In genomic region chr15:84735480-84736061, GRCh38 we compare ENCODE assay signal across 8 cellular contexts. TPM values are rescaled to one million over a fixed set of nuclear protein-coding genes. Genes with fewer than 3 reads are reported as not detected.
A peak's percentile ranks its signal among the peaks of the same experiment; 100 is the strongest.
DNase-seq lines count a peak whose midpoint lies in the region; ATAC-seq and TF ChIP-seq lines count a peak whose summit lies in the region.
"Not testable (repeated sequence)": the region's sequence is repeated elsewhere in the genome, so short reads cannot be mapped to it uniquely, and the experiment has no call there.

No MANE protein-coding gene starts in this region.

- not testable (repeated sequence) for H3K27me3 ChIP-seq in spleen (replicated peaks in 1 of 7)

- 48 to 64% (median 55%) methylated on average over 9 of the region's 9 CpGs for WGBS in spleen, 5 donors

- H3K27me3 Mint-ChIP-seq in Calu3 (ENCODE audit: unreplicated experiment); activated CD4-positive, alpha-beta T cell treated with anti-CD3 and anti-CD28 coated beads, Interleukin-2, amount 10 ng/mL, durations not matched to agents 24 days and 14 days; central memory CD8-positive, alpha-beta T cell: not testable (repeated sequence)

- TF ChIP-seq POLR2A in spleen (IDR thresholded peaks at IDR 0.05): not testable (repeated sequence)

- BruUV-seq in Calu3 (replicated peaks; lab: Mats Ljungman, UMichigan): not testable (repeated sequence)

- peak overlapping the region; percentile 45 for H3K4me3 Mint-ChIP-seq in Calu3 (ENCODE audit: low read depth, unreplicated experiment)
- H3K4me3 Mint-ChIP-seq in activated CD4-positive, alpha-beta T cell treated with anti-CD3 and anti-CD28 coated beads, Interleukin-2, amount 10 ng/mL, durations not matched to agents 24 days and 14 days: peak overlapping the region; percentile 79
- peak overlapping the region; percentile 78 for H3K4me3 Mint-ChIP-seq in central memory CD8-positive, alpha-beta T cell

- not testable (repeated sequence) for H3K9me3 ChIP-seq in KOPT-K1 (ENCODE audit: insufficient read depth, low read length, poor library complexity, severe bottlenecking); spleen

- DNase-seq in Calu3: peak; percentile 36
- peak; percentile 76 for DNase-seq in activated CD4-positive, alpha-beta T cell treated with anti-CD3 and anti-CD28 coated beads, Interleukin-2, amount 10 ng/mL, durations not matched to agents 24 days and 14 days
- DNase-seq in central memory CD8-positive, alpha-beta T cell (ENCODE audit: low spot score in 2 of 2): not testable (repeated sequence)
- peak; percentile 64 for DNase-seq in kidney tubule cell (ENCODE audit: low spot score)
- DNase-seq in spleen: peak; percentile 50

- peak overlapping the region in 5 of 8 donors; percentile 3 to 62 (median 11) for H3K4me3 ChIP-seq in spleen

- H3K27ac ChIP-seq in KOPT-K1 (ENCODE audit: low read depth, low read length, poor library complexity, severe bottlenecking): peak overlapping the region; percentile 57
- H3K27ac ChIP-seq in spleen: peak overlapping the region; percentile 58 to 92 (median 84)

- not testable (repeated sequence) for H3K9me3 Mint-ChIP-seq in Calu3 (ENCODE audit: low read depth, unreplicated experiment); activated CD4-positive, alpha-beta T cell treated with anti-CD3 and anti-CD28 coated beads, Interleukin-2, amount 10 ng/mL, durations not matched to agents 24 days and 14 days; central memory CD8-positive, alpha-beta T cell

- H3K4me1 ChIP-seq in spleen: peaks cover 9 to 56% (median 37%) of the 10 kb centered on the region in 6 donors

- H3K36me3 ChIP-seq in KOPT-K1 (ENCODE audit: insufficient read depth, low read length); spleen: not testable (repeated sequence)

- TF ChIP-seq CTCF in Calu3 (IDR thresholded peaks at IDR 0.05; ENCODE audit: unreplicated experiment); spleen (IDR thresholded peaks at IDR 0.05 in 8 of 11, conservative IDR thresholded peaks at IDR 0.05 in 3 of 11): not testable (repeated sequence)

- peaks cover 40% of the 10 kb centered on the region for H3K4me1 Mint-ChIP-seq in Calu3 (ENCODE audit: low read depth, unreplicated experiment)
- H3K4me1 Mint-ChIP-seq in activated CD4-positive, alpha-beta T cell treated with anti-CD3 and anti-CD28 coated beads, Interleukin-2, amount 10 ng/mL, durations not matched to agents 24 days and 14 days: peaks cover 46% of the 10 kb centered on the region
- H3K4me1 Mint-ChIP-seq in central memory CD8-positive, alpha-beta T cell: peaks cover 39% of the 10 kb centered on the region

- intact Hi-C loops in Calu3 (cut with micrococcal nuclease; ENCODE audit: unreplicated experiment): loop anchor here (2.0 kb wide), 3 partner anchors 15 to 39 kb away; partner anchors contain the start of gene SEC11A
- intact Hi-C loops in activated CD4-positive, alpha-beta T cell treated with anti-CD3 and anti-CD28 coated beads, Interleukin-2, amount 10 ng/mL, durations not matched to agents 24 days and 14 days (cut with micrococcal nuclease): loop anchor here (1.0 to 5.0 kb wide), 5 partner anchors 12 to 66 kb away; partner anchors contain the start of gene SEC11A
- intact Hi-C loops in spleen (cut with DNase I; ENCODE audit: low total_unique reads): not testable (repeated sequence)

- ATAC-seq in GM19463 (IDR thresholded peaks at IDR 0.05; ENCODE audit: unreplicated experiment): peak; percentile 39
- ATAC-seq in HG02943 (IDR thresholded peaks at IDR 0.05; ENCODE audit: low read depth, unreplicated experiment): peak; percentile 39
- peak; percentile 24 for ATAC-seq in central memory CD8-positive, alpha-beta T cell (replicated peaks; ENCODE audit: extremely low read depth, poor library complexity, severe bottlenecking)

- H3K27ac Mint-ChIP-seq in Calu3 (ENCODE audit: unreplicated experiment): peak overlapping the region; percentile 96
- H3K27ac Mint-ChIP-seq in activated CD4-positive, alpha-beta T cell treated with anti-CD3 and anti-CD28 coated beads, Interleukin-2, amount 10 ng/mL, durations not matched to agents 24 days and 14 days: peak overlapping the region; percentile 96
- H3K27ac Mint-ChIP-seq in central memory CD8-positive, alpha-beta T cell (ENCODE audit: low read depth): peak overlapping the region; percentile 65

- H3K36me3 Mint-ChIP-seq in Calu3 (ENCODE audit: insufficient read depth, unreplicated experiment): peaks cover 27% of the 10 kb centered on the region
- not testable (repeated sequence) for H3K36me3 Mint-ChIP-seq in activated CD4-positive, alpha-beta T cell treated with anti-CD3 and anti-CD28 coated beads, Interleukin-2, amount 10 ng/mL, durations not matched to agents 24 days and 14 days (ENCODE audit: low read depth)
- peaks cover 15% of the 10 kb centered on the region for H3K36me3 Mint-ChIP-seq in central memory CD8-positive, alpha-beta T cell (ENCODE audit: insufficient read depth)

- CTCF ChIA-PET in Calu3 (lab: Charles Lee): interaction anchor here (0.6 to 3.0 kb wide), 16 partner anchors 11 to 963 kb away, joined by 3 to 45 read pairs (median 4); partner anchors contain the start of genes PDE8A, SEC11A and WDR73

RNA-seq across cellular contexts. Expression of gene ZNF592, which starts 12.8 kb away (rescaled TPM):
- total RNA-seq in Calu3 (2022) (49.5 and 49.6 TPM in 2 replicates), spleen (10 to 100 TPM; 29.4 to 36.2 (median 33.6) TPM)
- 30.0 and 30.6 TPM in 2 replicates for total RNA-seq in activated CD4-positive, alpha-beta T cell treated with anti-CD3 and anti-CD28 coated beads, Interleukin-2, amount 10 ng/mL, durations not matched to agents 24 days and 14 days
- 10 to 100 TPM in 1 of 3 donors, 1 to 10 TPM in 2; 5.2 to 10.9 (median 5.3) TPM for polyA plus RNA-seq in spleen

RNA-seq across cellular contexts. Expression of gene SEC11A, which starts 19.6 kb away (rescaled TPM):
- 214 and 243 TPM in 2 replicates for total RNA-seq in Calu3 (2022)
- 101 and 108 TPM in 2 replicates for total RNA-seq in activated CD4-positive, alpha-beta T cell treated with anti-CD3 and anti-CD28 coated beads, Interleukin-2, amount 10 ng/mL, durations not matched to agents 24 days and 14 days
- total RNA-seq in spleen: 100 to 1,000 TPM in 3 of 7 donors, 10 to 100 TPM in 4; 89.8 to 139 (median 96.9) TPM
- polyA plus RNA-seq in spleen: 100 to 1,000 TPM in 2 of 3 donors, 10 to 100 TPM in 1; 86.5 to 114 (median 101) TPM
